2 cellular contexts compared by ENCODE assay signal in genomic region chr11:59983212-59983611, GRCh38.
A peak's percentile ranks its signal among the peaks of the same experiment; 100 is the strongest.
TF ChIP-seq lines count a peak whose summit lies in the region.

No MANE protein-coding gene starts in this region.

TF ChIP-seq in A549, 52 proteins besides CTCF, POLR2A, EP300 and RAD21:
- TF ChIP-seq MAFK (IDR thresholded peaks at IDR 0.05; ENCODE audit: partially characterized antibody) (peak; percentile 48), HEYL (CRISPR knock-in tag; IDR thresholded peaks at IDR 0.05) (no peak)
TF ChIP-seq in A549: peak in this region for 1.

TF ChIP-seq in IMR-90, 13 proteins besides CTCF, POLR2A, EP300 and RAD21:
- TF ChIP-seq MAFK (IDR thresholded peaks at IDR 0.05; ENCODE audit: low read depth, low read length) (peak; percentile 23; the same call in 1 of the 2 replicates), RCOR1 (IDR thresholded peaks at IDR 0.05; ENCODE audit: insufficient replicate concordance, low read length) (no peak)
